In the genomic region with DNA sequence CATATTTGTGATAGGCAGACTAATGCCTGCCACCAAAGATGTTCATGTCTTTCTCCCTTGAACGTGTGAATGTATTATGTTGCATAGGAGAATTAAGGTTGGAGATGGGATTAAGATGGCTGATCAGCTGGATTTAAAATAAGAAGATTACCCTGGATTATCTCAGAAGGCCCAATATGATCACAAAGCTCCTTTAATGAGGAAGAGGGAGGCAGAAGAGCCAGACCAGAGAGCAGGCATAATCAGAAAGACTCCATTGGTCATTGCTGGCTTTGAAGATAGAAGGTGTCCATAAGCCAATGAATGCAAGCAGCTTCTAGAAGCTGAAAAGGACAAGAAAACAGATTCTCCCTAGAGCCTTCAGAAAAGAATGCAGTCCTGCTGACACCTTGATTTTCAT, we compare ENCODE assay signal across 38 cellular contexts.
"Had no signal": no experiment of that assay in that cellular context is flagged by ENCODE, and none has a peak within 500 bp of the region (broad histone marks: within the 10 kb centered on the region; RNA-seq: fewer than 3 reads in every experiment).

No MANE protein-coding gene starts in this region.

- H3K4me1 ChIP-seq: ascending aorta had no signal

- H3K36me3 ChIP-seq: ascending aorta, cardiac muscle cell had no signal

- H3K4me3 ChIP-seq: ascending aorta, cardiac muscle cell had no signal

- H3K27me3 Mint-ChIP-seq: activated CD4-positive, alpha-beta memory T cell treated with anti-CD3 and anti-CD28 coated beads, Interleukin-2, amount 10 ng/mL, durations not matched to agents 7 days and 5 days; activated CD4-positive, alpha-beta T cell treated with anti-CD3 and anti-CD28 coated beads, Interleukin-2, amount 10 ng/mL, durations not matched to agents 7 days and 5 days; activated CD8-positive, alpha-beta memory T cell treated with anti-CD3 and anti-CD28 coated beads, Interleukin-2, amount 10 ng/mL, durations not matched to agents 7 days and 5 days; activated naive CD4-positive, alpha-beta T cell treated with anti-CD3 and anti-CD28 coated beads, Interleukin-2, amount 10 ng/mL, durations not matched to agents 7 days and 5 days; activated naive CD8-positive, alpha-beta T cell treated with anti-CD3 and anti-CD28 coated beads, Interleukin-2, amount 10 ng/mL, durations not matched to agents 7 days and 5 days; activated naive CD8-positive, alpha-beta T cell treated with anti-CD3 and anti-CD28 coated beads, Interleukin-2, amount 50 U/mL, for 24 hours; brain; central memory CD8-positive, alpha-beta T cell had no signal

- FAIRE-seq: bronchial epithelial cell, colon, TTC549 had no signal

- H3K27ac Mint-ChIP-seq: activated CD4-positive, alpha-beta memory T cell treated with anti-CD3 and anti-CD28 coated beads, Interleukin-2, amount 10 ng/mL, durations not matched to agents 7 days and 5 days; activated CD4-positive, alpha-beta T cell treated with anti-CD3 and anti-CD28 coated beads for 36 hours; activated CD4-positive, alpha-beta T cell treated with anti-CD3 and anti-CD28 coated beads, Interleukin-2, amount 10 ng/mL, durations not matched to agents 7 days and 5 days; activated CD8-positive, alpha-beta memory T cell treated with anti-CD3 and anti-CD28 coated beads, Interleukin-2, amount 10 ng/mL, durations not matched to agents 7 days and 5 days; activated CD8-positive, alpha-beta T cell treated with anti-CD3 and anti-CD28 coated beads, Interleukin-2, amount 10 ng/mL, durations not matched to agents 7 days and 5 days; activated naive CD4-positive, alpha-beta T cell treated with anti-CD3 and anti-CD28 coated beads, Interleukin-2, amount 10 ng/mL, durations not matched to agents 7 days and 5 days; activated naive CD4-positive, alpha-beta T cell treated with anti-CD3 and anti-CD28 coated beads, Interleukin-2, amount 50 U/mL, for 24 hours; activated naive CD8-positive, alpha-beta T cell; activated naive CD8-positive, alpha-beta T cell treated with anti-CD3 and anti-CD28 coated beads, Interleukin-2, amount 10 ng/mL, durations not matched to agents 7 days and 5 days; activated naive CD8-positive, alpha-beta T cell treated with anti-CD3 and anti-CD28 coated beads, Interleukin-2, amount 50 U/mL, for 24 hours; activated T-cell treated with anti-CD3 and anti-CD28 coated beads, Interleukin-2, amount 50 U/mL, for 24 hours; activated T-helper 2 cell treated with anti-CD3 and anti-CD28 coated beads, Interferon-gamma antibody, Interleukin-2, Interleukin-4, amounts not matched to agents 10 μg/mL and 5 μg/mL and 100 μg/mL, durations not matched to agents 14 hours and 24 hours and 36 hours; brain; T-helper 2 cell treated with Interferon-gamma antibody and Interleukin-4, amounts not matched to agents 5 μg/mL and 100 μg/mL, for 36 hours; WTC11 had no signal

- H3K4me1 Mint-ChIP-seq: activated CD4-positive, alpha-beta memory T cell treated with anti-CD3 and anti-CD28 coated beads, Interleukin-2, amount 10 ng/mL, durations not matched to agents 7 days and 5 days; activated CD4-positive, alpha-beta T cell treated with anti-CD3 and anti-CD28 coated beads, Interleukin-2, amount 10 ng/mL, durations not matched to agents 7 days and 5 days; activated CD8-positive, alpha-beta memory T cell treated with anti-CD3 and anti-CD28 coated beads, Interleukin-2, amount 10 ng/mL, durations not matched to agents 7 days and 5 days; activated naive CD4-positive, alpha-beta T cell treated with anti-CD3 and anti-CD28 coated beads, Interleukin-2, amount 10 ng/mL, durations not matched to agents 7 days and 5 days; activated naive CD4-positive, alpha-beta T cell treated with anti-CD3 and anti-CD28 coated beads, Interleukin-2, amount 50 U/mL, for 24 hours; activated naive CD8-positive, alpha-beta T cell treated with anti-CD3 and anti-CD28 coated beads, Interleukin-2, amount 10 ng/mL, durations not matched to agents 7 days and 5 days; activated naive CD8-positive, alpha-beta T cell treated with anti-CD3 and anti-CD28 coated beads, Interleukin-2, amount 50 U/mL, for 24 hours; brain; central memory CD8-positive, alpha-beta T cell; WTC11 had no signal

- ATAC-seq: activated CD4-positive, alpha-beta T cell treated with anti-CD3 and anti-CD28 coated beads for 36 hours; activated CD4-positive, CD25-positive, alpha-beta regulatory T cell treated with anti-CD3 and anti-CD28 coated beads, Interleukin-2, amount 50 U/mL, for 24 hours; activated CD8-positive, alpha-beta memory T cell treated with anti-CD3 and anti-CD28 coated beads, Interleukin-2, amount 10 ng/mL, durations not matched to agents 7 days and 5 days; activated CD8-positive, alpha-beta T cell treated with anti-CD3 and anti-CD28 coated beads, Interleukin-2, amount 10 ng/mL, durations not matched to agents 7 days and 5 days; activated naive CD8-positive, alpha-beta T cell treated with anti-CD3 and anti-CD28 coated beads, Interleukin-2, amount 50 U/mL, for 24 hours; WTC11 had no signal

- H3K27ac ChIP-seq: ascending aorta, cardiac muscle cell had no signal

- H3K27me3 ChIP-seq: ascending aorta, cardiac muscle cell had no signal

- H3K9me3 Mint-ChIP-seq: activated CD4-positive, alpha-beta memory T cell treated with anti-CD3 and anti-CD28 coated beads, Interleukin-2, amount 10 ng/mL, durations not matched to agents 7 days and 5 days; activated CD4-positive, alpha-beta T cell treated with anti-CD3 and anti-CD28 coated beads, Interleukin-2, amount 10 ng/mL, durations not matched to agents 7 days and 5 days; activated naive CD4-positive, alpha-beta T cell treated with anti-CD3 and anti-CD28 coated beads, Interleukin-2, amount 10 ng/mL, durations not matched to agents 7 days and 5 days; activated naive CD4-positive, alpha-beta T cell treated with anti-CD3 and anti-CD28 coated beads, Interleukin-2, amount 50 U/mL, for 24 hours; activated naive CD8-positive, alpha-beta T cell treated with anti-CD3 and anti-CD28 coated beads, Interleukin-2, amount 10 ng/mL, durations not matched to agents 7 days and 5 days; activated naive CD8-positive, alpha-beta T cell treated with anti-CD3 and anti-CD28 coated beads, Interleukin-2, amount 50 U/mL, for 24 hours; activated T-cell treated with anti-CD3 and anti-CD28 coated beads, Interleukin-2, amount 50 U/mL, for 24 hours; activated T-helper 2 cell treated with anti-CD3 and anti-CD28 coated beads, Interferon-gamma antibody, Interleukin-2, Interleukin-4, amounts not matched to agents 10 μg/mL and 5 μg/mL and 100 μg/mL, durations not matched to agents 14 hours and 24 hours and 36 hours; brain; central memory CD8-positive, alpha-beta T cell; T-helper 2 cell treated with Interferon-gamma antibody and Interleukin-4, amounts not matched to agents 5 μg/mL and 100 μg/mL, for 36 hours; WTC11 had no signal

- H3K9me3 ChIP-seq: ascending aorta had no signal

- DNase-seq: activated CD4-positive, alpha-beta memory T cell treated with anti-CD3 and anti-CD28 coated beads, Interleukin-2, amount 10 ng/mL, durations not matched to agents 7 days and 5 days; activated CD4-positive, alpha-beta T cell treated with anti-CD3 and anti-CD28 coated beads for 1 hour; activated CD4-positive, alpha-beta T cell treated with anti-CD3 and anti-CD28 coated beads for 36 hours; activated CD4-positive, alpha-beta T cell treated with anti-CD3 and anti-CD28 coated beads for 48 hours; activated CD4-positive, alpha-beta T cell treated with anti-CD3 and anti-CD28 coated beads, Interleukin-2, amount 10 ng/mL, durations not matched to agents 7 days and 5 days; activated CD4-positive, alpha-beta T cell treated with anti-CD3 and anti-CD28 coated beads, Interleukin-2, amount 50 U/mL, for 48 hours; activated CD4-positive, CD25-positive, alpha-beta regulatory T cell; activated CD8-positive, alpha-beta memory T cell treated with anti-CD3 and anti-CD28 coated beads for 24 hours; activated CD8-positive, alpha-beta memory T cell treated with anti-CD3 and anti-CD28 coated beads, Interleukin-2, amount 10 ng/mL, durations not matched to agents 7 days and 5 days; activated CD8-positive, alpha-beta memory T cell treated with anti-CD3 and anti-CD28 coated beads, Interleukin-2, amount 50 U/mL, for 48 hours; activated CD8-positive, alpha-beta T cell treated with anti-CD3 and anti-CD28 coated beads, Interleukin-2, amount 10 ng/mL, durations not matched to agents 7 days and 5 days; activated effector memory CD4-positive, alpha-beta T cell treated with Interleukin-2 at 50 U/mL for 16 hours; activated gamma-delta T cell; activated naive CD4-positive, alpha-beta T cell treated with anti-CD3 and anti-CD28 coated beads, Interleukin-2, amount 10 ng/mL, durations not matched to agents 7 days and 5 days; activated naive CD4-positive, alpha-beta T cell treated with Interleukin-2 at 50 U/mL for 16 hours; activated naive CD8-positive, alpha-beta T cell treated with anti-CD3 and anti-CD28 coated beads, Interleukin-2, amount 10 ng/mL, durations not matched to agents 7 days and 5 days; activated naive CD8-positive, alpha-beta T cell treated with anti-CD3 and anti-CD28 coated beads, Interleukin-2, amount 50 U/mL, for 24 hours; activated T-cell treated with anti-CD3 and anti-CD28 coated beads, Interleukin-2, amount 50 U/mL, for 24 hours; activated T-cell treated with anti-CD3 and anti-CD28 coated beads, Interleukin-2, amount 50 U/mL, for 48 hours; amygdala; anterior cingulate cortex; caudate nucleus; cerebellar nuclear complex; T-helper 2 cell; T-helper 9 cell had no signal

- H3K4me3 Mint-ChIP-seq: activated CD4-positive, alpha-beta memory T cell treated with anti-CD3 and anti-CD28 coated beads, Interleukin-2, amount 10 ng/mL, durations not matched to agents 7 days and 5 days; activated CD4-positive, alpha-beta T cell treated with anti-CD3 and anti-CD28 coated beads for 36 hours; activated CD4-positive, alpha-beta T cell treated with anti-CD3 and anti-CD28 coated beads, Interleukin-2, amount 10 ng/mL, durations not matched to agents 7 days and 5 days; activated CD8-positive, alpha-beta memory T cell treated with anti-CD3 and anti-CD28 coated beads, Interleukin-2, amount 10 ng/mL, durations not matched to agents 7 days and 5 days; activated CD8-positive, alpha-beta T cell treated with anti-CD3 and anti-CD28 coated beads, Interleukin-2, amount 10 ng/mL, durations not matched to agents 7 days and 5 days; activated naive CD4-positive, alpha-beta T cell treated with anti-CD3 and anti-CD28 coated beads, Interleukin-2, amount 10 ng/mL, durations not matched to agents 7 days and 5 days; activated naive CD4-positive, alpha-beta T cell treated with anti-CD3 and anti-CD28 coated beads, Interleukin-2, amount 50 U/mL, for 24 hours; activated naive CD8-positive, alpha-beta T cell; activated naive CD8-positive, alpha-beta T cell treated with anti-CD3 and anti-CD28 coated beads, Interleukin-2, amount 10 ng/mL, durations not matched to agents 7 days and 5 days; activated naive CD8-positive, alpha-beta T cell treated with anti-CD3 and anti-CD28 coated beads, Interleukin-2, amount 50 U/mL, for 24 hours; activated T-cell treated with anti-CD3 and anti-CD28 coated beads, Interleukin-2, amount 50 U/mL, for 24 hours; brain; central memory CD8-positive, alpha-beta T cell; T-helper 2 cell treated with Interferon-gamma antibody and Interleukin-4, amounts not matched to agents 5 μg/mL and 100 μg/mL, for 36 hours; WTC11 had no signal

- H3K36me3 Mint-ChIP-seq: activated CD8-positive, alpha-beta memory T cell treated with anti-CD3 and anti-CD28 coated beads, Interleukin-2, amount 10 ng/mL, durations not matched to agents 7 days and 5 days; activated naive CD4-positive, alpha-beta T cell treated with anti-CD3 and anti-CD28 coated beads, Interleukin-2, amount 10 ng/mL, durations not matched to agents 7 days and 5 days; activated naive CD4-positive, alpha-beta T cell treated with anti-CD3 and anti-CD28 coated beads, Interleukin-2, amount 50 U/mL, for 24 hours; activated naive CD8-positive, alpha-beta T cell; activated naive CD8-positive, alpha-beta T cell treated with anti-CD3 and anti-CD28 coated beads, Interleukin-2, amount 10 ng/mL, durations not matched to agents 7 days and 5 days; brain; WTC11 had no signal
